In genomic region chr1:199551967-199552565, GRCh38 we compare ENCODE assay signal across 8 cellular contexts.
DNase-seq lines count a peak whose midpoint lies in the region; ATAC-seq and TF ChIP-seq lines count a peak whose summit lies in the region.

No MANE protein-coding gene starts in this region.

- intact Hi-C loops in heart left ventricle (cut with DNase I) (loop anchor here in 5 of 10 donors (2.0 to 5.0 kb wide), 2 partner anchors 795 to 797 kb away; no protein-coding TSS in a partner anchor), left ventricle myocardium superior (cut with micrococcal nuclease) (no loop called here), Panc1 (cut with micrococcal nuclease; ENCODE audit: unreplicated experiment) (loop anchor here (5.0 kb wide), 2 partner anchors 780 to 795 kb away; no protein-coding TSS in a partner anchor), colonic mucosa (cut with DNase I) (loop anchor here (5.0 kb wide), 1 partner anchor 795 kb away; no protein-coding TSS in a partner anchor)

- DNase-seq in heart left ventricle (peak in 2 of 5 donors; percentile 9 to 23), left ventricle myocardium superior (no peak), MG63 (peak; percentile 38), Panc1 (ENCODE audit: low read depth, low spot score) (peak; percentile 56), colonic mucosa (peak; percentile 37), middle frontal gyrus (ENCODE audit: extremely low spot score, low spot score) (peak; percentile 46)

- ATAC-seq in heart left ventricle = no peak
- ATAC-seq in left ventricle myocardium superior = no peak
- no peak for ATAC-seq in Panc1
- no peak for ATAC-seq in GM21825 (IDR thresholded peaks at IDR 0.05; ENCODE audit: unreplicated experiment)
- ATAC-seq in GM21526 (IDR thresholded peaks at IDR 0.05; ENCODE audit: low FRiP score, unreplicated experiment) = no peak

- H3K27me3 ChIP-seq in heart left ventricle (no peaks in the 10 kb centered on the region), MG63 (no peaks in the 10 kb centered on the region), Panc1 (ENCODE audit: control insufficient read depth, insufficient read depth, low read length) (no peaks in the 10 kb centered on the region), colonic mucosa (no peaks in the 10 kb centered on the region)

- POLR2A ChIA-PET in Panc1 (lab: Charles Lee) = no interaction called here

- TF ChIP-seq POLR2A in heart left ventricle (IDR thresholded peaks at IDR 0.05) = no peak

- no peaks in the 10 kb centered on the region for H3K36me3 ChIP-seq in heart left ventricle
- no peaks in the 10 kb centered on the region for H3K36me3 ChIP-seq in MG63
- H3K36me3 ChIP-seq in Panc1 (ENCODE audit: control insufficient read depth, insufficient read depth, low read length) = no peaks in the 10 kb centered on the region
- no peaks in the 10 kb centered on the region for H3K36me3 ChIP-seq in colonic mucosa

- no peak overlapping the region for H3K4me3 ChIP-seq in heart left ventricle
- H3K4me3 ChIP-seq in MG63 = no peak overlapping the region
- no peak overlapping the region for H3K4me3 ChIP-seq in Panc1 (ENCODE audit: low read depth in 2 of 2, low read length in 2 of 2)
- H3K4me3 ChIP-seq in colonic mucosa = no peak overlapping the region

- H3K9me3 ChIP-seq in heart left ventricle = no peaks in the 10 kb centered on the region
- no peaks in the 10 kb centered on the region for H3K9me3 ChIP-seq in MG63
- no peaks in the 10 kb centered on the region for H3K9me3 ChIP-seq in Panc1 (ENCODE audit: control insufficient read depth, insufficient read depth, low read depth, low read length)
- H3K9me3 ChIP-seq in colonic mucosa = no peaks in the 10 kb centered on the region

- H3K4me1 ChIP-seq in heart left ventricle (no peaks in the 10 kb centered on the region), Panc1 (ENCODE audit: control insufficient read depth, insufficient read depth, low read length) (0 out of 2 replicates have a peak, but pooled peaks cover 3% of the 10 kb centered on the region), colonic mucosa (no peaks in the 10 kb centered on the region)

- in situ Hi-C loops in Panc1 (cut with HindIII; ENCODE audit: low pct_unique_long_range_greater_than_20kb, low sequenced_read_pairs) = no loop called here

- CTCF ChIA-PET in Panc1 (lab: Charles Lee) = interaction anchor here (0.6 to 0.7 kb wide), 4 partner anchors 183 to 984 kb away, joined by 3 to 9 read pairs (median 4); no protein-coding TSS in a partner anchor

- TF ChIP-seq CTCF in heart left ventricle (IDR thresholded peaks at IDR 0.05) = peak; percentile 23 to 71 (median 58)
- peak; percentile 81; the same call in 1 of the 2 replicates for TF ChIP-seq CTCF in Panc1 (IDR thresholded peaks at IDR 0.05)
- TF ChIP-seq CTCF in colonic mucosa (IDR thresholded peaks at IDR 0.05) = peak; percentile 49

- no peak overlapping the region for H3K9ac ChIP-seq in colonic mucosa (ENCODE audit: low read depth in 2 of 2, low read length in 2 of 2)

- no peak overlapping the region for H3K27ac ChIP-seq in heart left ventricle
- H3K27ac ChIP-seq in Panc1 (ENCODE audit: low read length) = no peak overlapping the region
- H3K27ac ChIP-seq in colonic mucosa = no peak overlapping the region

- BruUV-seq in Panc1 (replicated peaks; lab: Mats Ljungman, UMichigan) = no TSS peak

- WGBS in heart left ventricle, 4 donors = 40 to 43% (median 42%) methylated on average over 4 of the region's 4 CpGs
